ENCODE assay signal across 8 cellular contexts in genomic region chr11:103035656-103036434, GRCh38.
DNase-seq lines count a peak whose midpoint lies in the region; FAIRE-seq and TF ChIP-seq lines count a peak whose summit lies in the region.

No MANE protein-coding gene starts in this region.

- CTCF ChIA-PET in HEK293T (lab: Yijun Ruan, JAX): interaction anchor here (0.6 kb wide), 1 partner anchor 186 kb away, joined by 3 read pairs; no protein-coding TSS in a partner anchor

- DNase-seq in GM12864 (ENCODE audit: low read depth) (peak; percentile 62), HEK293T (ENCODE audit: extremely low spot score) (peak; percentile 45), LoVo (ENCODE audit: low spot score) (peak; percentile 76), SIG-M5 (lab: John Stamatoyannopoulos, UW) (peak; percentile 72), astrocyte of the cerebellum (ENCODE audit: low read depth) (peak; percentile 64), inferior parietal cortex (ENCODE audit: extremely low spot score) (peak; percentile 66)
- peak; percentile 1 to 13 for DNase-seq in stimulated activated CD8-positive, alpha-beta memory T cell treated with anti-CD3 and anti-CD28 coated beads, Interleukin-7, amount 100 ng/mL, for 4 hours (ENCODE audit: low read depth in 2 of 2)

- no peak overlapping the region for H3K4me3 ChIP-seq in GM12864 (ENCODE audit: low read depth, low read length)
- no peak overlapping the region for H3K4me3 ChIP-seq in astrocyte of the cerebellum (ENCODE audit: low read depth, low read length)

- in situ Hi-C loops in astrocyte of the cerebellum (cut with HindIII; ENCODE audit: low sequenced_read_pairs): no loop called here

- TF ChIP-seq CTCF in GM12864 (IDR thresholded peaks at IDR 0.05; ENCODE audit: low read depth, low read length, missing control alignments): peak; percentile 65
- peak; percentile 60 for TF ChIP-seq CTCF in astrocyte of the cerebellum (IDR thresholded peaks at IDR 0.05; ENCODE audit: low read depth, low read length, missing control alignments)

- FAIRE-seq in A204.1 (lab: Jason Lieb, UNC): peak; percentile 81

- POLR2A ChIA-PET in HEK293T (lab: Yijun Ruan, JAX): no interaction called here

TF ChIP-seq in HEK293T, 16 proteins besides CTCF, POLR2A, EP300 and RAD21:
- TF ChIP-seq CTBP1 (IDR thresholded peaks at IDR 0.05; ENCODE audit: borderline replicate concordance): no peak
- TF ChIP-seq SP1 (IDR thresholded peaks at IDR 0.05): no peak
- TF ChIP-seq L3MBTL2 (conservative IDR thresholded peaks at IDR 0.05): no peak
- TF ChIP-seq TARDBP (IDR thresholded peaks at IDR 0.05): no peak
- no peak for TF ChIP-seq FOXA1 (IDR thresholded peaks at IDR 0.05)
- no peak for TF ChIP-seq NFRKB (IDR thresholded peaks at IDR 0.05)
- TF ChIP-seq FOXM1 (IDR thresholded peaks at IDR 0.05; ENCODE audit: borderline replicate concordance): no peak
- no peak for TF ChIP-seq BHLHE40 (IDR thresholded peaks at IDR 0.05; ENCODE audit: borderline replicate concordance)
- no peak for TF ChIP-seq LEF1 (IDR thresholded peaks at IDR 0.05; ENCODE audit: borderline replicate concordance)

Comparison
In these comparisons a context has a peak if more than half of its experiments do, and no peak if none do; other contexts are left out.
1. DNase-seq: peak in every context shown above with its lines; median percentile 76 in LoVo; 72 in SIG-M5; 66 in inferior parietal cortex; 64 in astrocyte of the cerebellum; 62 in GM12864; 45 in HEK293T; 7 in stimulated activated CD8-positive, alpha-beta memory T cell treated with anti-CD3 and anti-CD28 coated beads, Interleukin-7, amount 100 ng/mL, for 4 hours.